Comparison of ENCODE assay signal across 1 cellular context in genomic region chr15:56736881-56737707, GRCh38.
TF ChIP-seq lines count a peak whose summit lies in the region.

No MANE protein-coding gene starts in this region.

TF ChIP-seq in K562, 482 proteins besides CTCF, POLR2A, EP300 and RAD21 (continued from another document and continues in another):
- TF ChIP-seq CHAMP1 (IDR thresholded peaks at IDR 0.05) (0 out of 2 replicates have a peak, but pooled peaks have one; percentile 32), THRAP3 (IDR thresholded peaks at IDR 0.05; ENCODE audit: borderline replicate concordance) (no peak), ZBTB34 (CRISPR knock-in tag; IDR thresholded peaks at IDR 0.05) (no peak), ATF2 (CRISPR knock-in tag; IDR thresholded peaks at IDR 0.05) (no peak), CEBPG (CRISPR knock-in tag; IDR thresholded peaks at IDR 0.05) (no peak), CEBPG (tag; conservative IDR thresholded peaks at IDR 0.05 in 1 of 2, IDR thresholded peaks at IDR 0.05 in 1 of 2) (peak in 1 of 2 experiments; percentile 2; a peak in 1 of 4 replicates), PML (IDR thresholded peaks at IDR 0.05; ENCODE audit: low read length) (no peak), FOXM1 (IDR thresholded peaks at IDR 0.05; ENCODE audit: low read depth) (peak; percentile 45; the same call in 1 of the 2 replicates), FOXM1 (CRISPR knock-in tag; IDR thresholded peaks at IDR 0.05; ENCODE audit: low read depth) (no peak), SIRT6 (IDR thresholded peaks at IDR 0.05; ENCODE audit: low read depth, low read length) (no peak), PHB2 (IDR thresholded peaks at IDR 0.05; ENCODE audit: low read depth) (no peak), NFIC (IDR thresholded peaks at IDR 0.05) (no peak), PCBP1 (IDR thresholded peaks at IDR 0.05; ENCODE audit: low read depth, low read length, poor library complexity, severe bottlenecking) (no peak), NONO (IDR thresholded peaks at IDR 0.05; ENCODE audit: low read depth in 2 of 2, low read length in 1 of 2) (no peak), ZNF3 (CRISPR knock-in tag; IDR thresholded peaks at IDR 0.05) (no peak), PTBP1 (IDR thresholded peaks at IDR 0.05; ENCODE audit: low read depth, low read length) (no peak), RERE (CRISPR knock-in tag; IDR thresholded peaks at IDR 0.05; ENCODE audit: borderline replicate concordance) (no peak), MAFF (IDR thresholded peaks at IDR 0.05; ENCODE audit: low read length) (no peak), DACH1 (IDR thresholded peaks at IDR 0.05; ENCODE audit: partially characterized antibody) (no peak), MAFK (IDR thresholded peaks at IDR 0.05; ENCODE audit: low read length) (no peak), NFE2L1 (tag; IDR thresholded peaks at IDR 0.05; ENCODE audit: borderline replicate concordance, low read depth) (no peak), E2F8 (IDR thresholded peaks at IDR 0.05; ENCODE audit: low read depth, partially characterized antibody) (peak; percentile 33), SRF (CRISPR knock-in tag; IDR thresholded peaks at IDR 0.05) (peak in 1 of 2 experiments; percentile 38; a peak in 1 of 4 replicates), ASH1L (IDR thresholded peaks at IDR 0.05; ENCODE audit: borderline replicate concordance, low read depth, partially characterized antibody) (no peak), ZNF79 (CRISPR knock-in tag; IDR thresholded peaks at IDR 0.05; ENCODE audit: low read depth) (no peak), TBL1XR1 (IDR thresholded peaks at IDR 0.05; ENCODE audit: low read length in 2 of 2) (peak in 1 of 2 experiments; percentile 66; a peak in 1 of 4 replicates), ARNT (IDR thresholded peaks at IDR 0.05) (peak in 1 of 2 experiments; percentile 66; a peak in 1 of 4 replicates), DMBX1 (CRISPR knock-in tag; IDR thresholded peaks at IDR 0.05; ENCODE audit: borderline replicate concordance) (no peak), ZFP91 (CRISPR knock-in tag; IDR thresholded peaks at IDR 0.05) (no peak), EGR1 (conservative IDR thresholded peaks at IDR 0.05) (no peak), ZBTB49 (CRISPR knock-in tag; IDR thresholded peaks at IDR 0.05; ENCODE audit: borderline replicate concordance) (no peak), ZNF584 (CRISPR knock-in tag; IDR thresholded peaks at IDR 0.05; ENCODE audit: low read depth) (0 out of 2 replicates have a peak, but pooled peaks have one; percentile 13), BRF2 (IDR thresholded peaks at IDR 0.05; ENCODE audit: borderline replicate concordance, insufficient read depth, insufficient read length) (no peak), TRIM24 (IDR thresholded peaks at IDR 0.05) (peak in 1 of 2 experiments; percentile 65; a peak in 2 of 4 replicates), FIP1L1 (IDR thresholded peaks at IDR 0.05; ENCODE audit: low read depth, low read length, poor library complexity, severe bottlenecking) (no peak), ERF (CRISPR knock-in tag; IDR thresholded peaks at IDR 0.05) (no peak), KDM2B (CRISPR knock-in tag; IDR thresholded peaks at IDR 0.05) (no peak), THAP7 (CRISPR knock-in tag; IDR thresholded peaks at IDR 0.05) (no peak), SNIP1 (IDR thresholded peaks at IDR 0.05; ENCODE audit: low read depth) (no peak), ZBED1 (IDR thresholded peaks at IDR 0.05) (no peak), ATF1 (CRISPR knock-in tag; IDR thresholded peaks at IDR 0.05) (no peak), ATF1 (tag; IDR thresholded peaks at IDR 0.05) (peak; percentile 38; the same call in 1 of the 2 replicates), RFX7 (CRISPR knock-in tag; IDR thresholded peaks at IDR 0.05) (no peak), NCOA4 (IDR thresholded peaks at IDR 0.05; ENCODE audit: partially characterized antibody) (no peak), CBFA2T2 (conservative IDR thresholded peaks at IDR 0.05) (peak; percentile 31; the same call in 1 of the 2 replicates), SPI1 (IDR thresholded peaks at IDR 0.05; ENCODE audit: borderline replicate concordance, low read depth, low read length) (no peak), RBM14 (IDR thresholded peaks at IDR 0.05; ENCODE audit: borderline replicate concordance, insufficient read depth, low read depth, low read length) (no peak)
